Comparison of ENCODE assay signal across 8 cellular contexts in the genomic region with DNA sequence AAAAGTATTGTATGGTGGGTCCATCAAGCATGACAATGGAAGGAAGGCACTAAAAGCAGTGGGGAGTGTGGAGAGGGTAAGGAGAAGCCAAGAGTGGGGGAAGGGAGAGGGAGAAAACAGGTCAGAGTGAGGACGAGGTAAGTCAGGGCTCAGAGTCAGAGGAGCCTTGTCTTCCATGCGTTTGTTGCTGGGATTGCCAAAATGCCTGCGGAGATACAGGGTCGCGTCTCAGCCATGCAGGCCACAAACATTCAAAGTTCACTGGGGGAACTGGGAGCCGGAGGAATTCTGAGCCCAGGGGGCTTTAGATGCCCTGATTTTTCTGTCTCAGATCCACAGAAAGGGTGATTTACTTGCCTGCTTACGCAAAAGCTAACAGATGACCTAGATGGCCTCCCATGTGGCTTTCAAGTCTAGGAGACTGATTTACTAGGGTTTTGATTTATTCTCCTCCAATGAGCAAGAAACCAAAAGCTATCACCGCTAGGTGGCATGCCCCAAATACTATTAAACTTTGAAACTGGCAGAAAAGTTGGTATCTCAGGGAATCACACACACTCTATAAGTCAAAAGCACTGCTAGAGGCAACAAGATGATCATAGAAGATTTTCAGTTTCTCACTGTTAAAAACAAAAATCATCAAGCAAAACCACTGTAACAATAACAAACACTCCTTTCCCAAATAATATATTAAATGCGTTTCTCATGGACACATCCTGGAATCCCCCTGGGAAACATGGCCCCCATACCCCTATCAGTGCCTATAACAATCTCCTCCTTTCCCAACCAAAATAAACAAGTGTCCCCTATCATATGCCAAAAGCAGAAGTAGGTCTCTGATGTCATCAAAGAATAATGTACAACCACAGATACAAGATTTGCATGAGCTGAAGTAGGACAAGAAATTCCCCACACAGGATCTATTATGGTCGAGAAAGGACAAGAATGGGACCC. TPM values are rescaled to one million over a fixed set of nuclear protein-coding genes. Genes with fewer than 3 reads are reported as not detected.
DNase-seq lines count a peak whose midpoint lies in the region; ATAC-seq, FAIRE-seq and TF ChIP-seq lines count a peak whose summit lies in the region.

No MANE protein-coding gene starts in this region.

- POLR2A ChIA-PET in GM12878 (lab: Charles Lee): interaction anchor here (0.6 to 5.4 kb wide), 17 partner anchors 14 to 449 kb away, joined by 3 to 31 read pairs (median 4); a partner anchor contains a TSS

- in situ Hi-C loops in GM12878 (cut with MboI): loop anchor here (25.0 kb wide), 1 partner anchor 253 kb away; a partner anchor contains a TSS

- H3K9me3 ChIP-seq in GM12878 (replicated peaks; ENCODE audit: control insufficient read depth, insufficient read depth, low read length): no peaks in the 10 kb centered on the region
- no peaks in the 10 kb centered on the region for H3K9me3 ChIP-seq in iPS-18a (ENCODE audit: control insufficient read depth, low read depth, low read length)
- H3K9me3 ChIP-seq in smooth muscle cell (replicated peaks; ENCODE audit: low read depth): no peaks in the 10 kb centered on the region

- H3K4me1 ChIP-seq in GM12878 (ENCODE audit: control insufficient read depth, insufficient read depth, low read length) (peaks cover 14% of the 10 kb centered on the region), iPS-18a (ENCODE audit: control insufficient read depth, low read depth, low read length) (peaks cover 19% of the 10 kb centered on the region), smooth muscle cell (ENCODE audit: low read depth) (no peaks in the 10 kb centered on the region)

- no peaks in the 10 kb centered on the region for H4K20me1 ChIP-seq in GM12878 (ENCODE audit: control insufficient read depth, insufficient read depth)
- H4K20me1 ChIP-seq in smooth muscle cell (ENCODE audit: low read depth): no peaks in the 10 kb centered on the region

- SMC1A ChIA-PET in GM12878 (lab: Charles Lee; ENCODE audit: uncharacterized antibody, unreplicated experiment): interaction anchor here (0.6 to 7.1 kb wide), 53 partner anchors 10 to 708 kb away, joined by 3 to 108 read pairs (median 6); a partner anchor contains a TSS

- H2AFZ ChIP-seq in GM12878 (ENCODE audit: control insufficient read depth, low read depth, low read length): peak overlapping the region; percentile 68
- peak overlapping the region; percentile 81 for H2AFZ ChIP-seq in smooth muscle cell (ENCODE audit: low read depth)

- CTCF ChIA-PET in GM12878 (lab: Yijun Ruan, JAX): interaction anchor here (0.7 to 3.8 kb wide), 36 partner anchors 13 to 471 kb away, joined by 3 to 25 read pairs (median 4); a partner anchor contains a TSS

- DNase-seq in NCI-H146 (lab: John Stamatoyannopoulos, UW) (peak; percentile 50), NCI-H146 treated with DMSO at 0.1 percent for 48 hours (lab: John Stamatoyannopoulos, UW; ENCODE audit: unreplicated experiment) (no peak), H54 (ENCODE audit: insufficient read length, low spot score) (peak; percentile 26), KG1 (lab: John Stamatoyannopoulos, UW) (peak; percentile 33), T follicular helper cell (ENCODE audit: low read depth) (peak; percentile 46), GM12878 (ENCODE audit: low read depth, low spot score) (peak; percentile 74), smooth muscle cell (lab: John Stamatoyannopoulos, UW; ENCODE audit: unreplicated experiment) (no peak)

- WGBS in GM12878 (ENCODE audit: insufficient coverage, insufficient replicate concordance, low lambda C conversion rate, missing lambda C conversion rate): 40% methylated on average over 10 of the region's 10 CpGs
- 12% methylated on average over 10 of the region's 10 CpGs for WGBS in smooth muscle cell (ENCODE audit: low lambda C conversion rate)

- TF ChIP-seq CTCF in GM12878 (IDR thresholded peaks at IDR 0.05 in 2 of 3, conservative IDR thresholded peaks at IDR 0.05 in 1 of 3; ENCODE audit: control insufficient read depth in 2 of 3, extremely low read depth in 1 of 3, insufficient read depth in 1 of 3, low read depth in 3 of 3, low read length in 3 of 3) (peak; percentile 56 to 69 (median 66)), smooth muscle cell (IDR thresholded peaks at IDR 0.05; ENCODE audit: borderline replicate concordance, insufficient read depth, poor library complexity, severe bottlenecking) (peak; percentile 70)

- TSS peak; percentile 86 for BruUV-seq in GM12878 (replicated peaks; lab: Mats Ljungman, UMichigan)

- intact Hi-C loops in GM12878 (cut with micrococcal nuclease; ENCODE audit: unreplicated experiment): loop anchor here (2.0 to 5.0 kb wide), 3 partner anchors 252 to 328 kb away; a partner anchor contains a TSS

- TF ChIP-seq EP300 in GM12878 (IDR thresholded peaks at IDR 0.05; ENCODE audit: borderline replicate concordance in 1 of 2, control insufficient read depth in 1 of 2, low read depth in 2 of 2, low read length in 2 of 2): peak; percentile 83; a peak in 3 of 4 replicates

- H3K36me3 ChIP-seq in GM12878 (ENCODE audit: control insufficient read depth in 2 of 2, insufficient read depth in 2 of 2, low read length in 1 of 2) (no peaks in the 10 kb centered on the region), iPS-18a (ENCODE audit: control insufficient read depth, low read depth, low read length) (no peaks in the 10 kb centered on the region), smooth muscle cell (ENCODE audit: low read depth) (no peaks in the 10 kb centered on the region)

- no peaks in the 10 kb centered on the region for H3K79me2 ChIP-seq in GM12878 (ENCODE audit: control insufficient read depth, insufficient read depth, low read length)
- H3K79me2 ChIP-seq in smooth muscle cell (ENCODE audit: low read depth): no peaks in the 10 kb centered on the region

- RAD21 ChIA-PET in GM12878 (lab: Charles Lee; ENCODE audit: unreplicated experiment): interaction anchor here (0.6 to 5.7 kb wide), 35 partner anchors 9 to 455 kb away, joined by 3 to 47 read pairs (median 4); a partner anchor contains a TSS

- peaks cover 8% of the 10 kb centered on the region for H3F3A ChIP-seq in smooth muscle cell (ENCODE audit: low read depth)

- H3K4me2 ChIP-seq in GM12878 (ENCODE audit: control insufficient read depth, insufficient read depth): peak overlapping the region; percentile 70
- peak overlapping the region; percentile 46 for H3K4me2 ChIP-seq in smooth muscle cell

- TF ChIP-seq POLR2A in H54 (IDR thresholded peaks at IDR 0.05; ENCODE audit: low read depth, low read length) (no peak), GM12878 (IDR thresholded peaks at IDR 0.05; ENCODE audit: low read depth, low read length) (no peak)

- no peaks in the 10 kb centered on the region for H3K27me3 ChIP-seq in GM12878 (replicated peaks in 1 of 2; ENCODE audit: control insufficient read depth in 2 of 2, insufficient read depth in 2 of 2, low read length in 1 of 2)
- no peaks in the 10 kb centered on the region for H3K27me3 ChIP-seq in iPS-18a (ENCODE audit: control insufficient read depth, insufficient read depth, low read length)
- H3K27me3 ChIP-seq in smooth muscle cell (ENCODE audit: low read depth): no peaks in the 10 kb centered on the region

- peak; percentile 83 for TF ChIP-seq RAD21 in GM12878 (IDR thresholded peaks at IDR 0.05; ENCODE audit: insufficient read depth, low read depth, low read length)

- peak; percentile 83 for FAIRE-seq in H54 (lab: Jason Lieb, UNC)
- peak; percentile 81 for FAIRE-seq in GM12878 (lab: Jason Lieb, UNC)

- H3K4me3 ChIP-seq in GM12878 (no peak overlapping the region), iPS-18a (ENCODE audit: low read length) (peak overlapping the region; percentile 53), smooth muscle cell (no peak overlapping the region)

- H3K9ac ChIP-seq in GM12878 (ENCODE audit: control insufficient read depth, insufficient read depth, low read length): peak overlapping the region; percentile 24; the same call in 1 of the 2 replicates
- peak overlapping the region; percentile 67 for H3K9ac ChIP-seq in iPS-18a (ENCODE audit: low read length)
- H3K9ac ChIP-seq in smooth muscle cell (ENCODE audit: low read depth): peak overlapping the region; percentile 14

- peak; percentile 90 for ATAC-seq in GM12878

- H3K27ac ChIP-seq in GM12878 (ENCODE audit: control insufficient read depth, insufficient read depth) (peak overlapping the region; percentile 72), iPS-18a (ENCODE audit: low read length) (no peak overlapping the region), smooth muscle cell (ENCODE audit: low read depth) (peak overlapping the region; percentile 54)

TF ChIP-seq in GM12878, 131 proteins besides CTCF, POLR2A, EP300 and RAD21 (continues in another document):
- TF ChIP-seq SIX5 (IDR thresholded peaks at IDR 0.05; ENCODE audit: low read depth, low read length, severe bottlenecking) (no peak), TCF7 (IDR thresholded peaks at IDR 0.05; ENCODE audit: borderline replicate concordance) (0 out of 2 replicates have a peak, but pooled peaks have one; percentile 9), SPI1 (IDR thresholded peaks at IDR 0.05; ENCODE audit: borderline replicate concordance, insufficient read depth, low read depth, low read length) (peak; percentile 80), BCL11A (IDR thresholded peaks at IDR 0.05; ENCODE audit: low read depth, low read length) (peak; percentile 19; the same call in 1 of the 2 replicates), NR2F1 (conservative IDR thresholded peaks at IDR 0.05) (peak; percentile 67), IKZF1 (conservative IDR thresholded peaks at IDR 0.05) (peak; percentile 86), IRF4 (IDR thresholded peaks at IDR 0.05; ENCODE audit: low read depth, low read length) (no peak), CBFB (IDR thresholded peaks at IDR 0.05; ENCODE audit: low read depth) (no peak), CREB1 (IDR thresholded peaks at IDR 0.05; ENCODE audit: low read depth) (peak; percentile 49; the same call in 1 of the 2 replicates)

RNA-seq across cellular contexts. Expression of a gene that starts 26.6 kb away (rescaled TPM):
- total RNA-seq in GM12878 (2013; cell fraction: nucleolus; rRNA removed): 59.3 and 61.0 TPM in 2 replicates
- total RNA-seq in GM12878 (2014; rRNA removed): 17.1 and 19.8 TPM in 2 replicates
- total RNA-seq in GM12878 (2014; rRNA removed; fragmentation: Illumina TruSeq; extraction: Trizol): 20.9 and 22.5 TPM in 2 replicates
- 14.6 and 16.3 TPM in 2 replicates for total RNA-seq in GM12878 (2021)
- polyA plus RNA-seq in GM12878 (2011; ENCODE audit: low read depth): 6.4 TPM
- 23.4 and 35.5 TPM in 2 replicates for polyA plus RNA-seq in GM12878 (2011; rRNA removed)
- polyA plus RNA-seq in GM12878 (2011; cell fraction: cytosol; rRNA removed): 5.8 and 6.3 TPM in 2 replicates
- polyA plus RNA-seq in GM12878 (2011; cell fraction: nucleus; rRNA removed): 49.8 and 54.6 TPM in 2 replicates
- 5.7 and 6.8 TPM in 2 replicates for polyA plus RNA-seq in GM12878 (2012)
- 21.1 and 23.8 TPM in 2 replicates for polyA plus RNA-seq in GM12878 (2014; fragmentation: Illumina TruSeq; extraction: Trizol)
- 10 to 100 TPM; 10.1 to 10.6 TPM for polyA plus RNA-seq in GM12878 (2014; fragmentation: Nextera tagmentation; extraction: Ambion mirVana)
- 15.6 and 16.1 TPM in 2 replicates for polyA plus RNA-seq in GM12878 (2014; rRNA removed)
- polyA plus RNA-seq in GM12878 (2016; fragmentation: Nextera tagmentation; extraction: Ambion mirVana): 10 to 100 TPM; 15.9 to 25.3 TPM
- 9.9 and 11.3 TPM in 2 replicates for polyA minus RNA-seq in GM12878 (2011; rRNA and poly(A)+ RNA removed)
- polyA minus RNA-seq in GM12878 (2011; cell fraction: cytosol; rRNA and poly(A)+ RNA removed): 4.7 and 7.7 TPM in 2 replicates
- polyA minus RNA-seq in GM12878 (2011; cell fraction: nucleus; rRNA and poly(A)+ RNA removed): 19.9 and 30.0 TPM in 2 replicates
- 14.7 and 15.9 TPM in 2 replicates for total RNA-seq in smooth muscle cell
- 5.4 and 6.6 TPM in 2 replicates for polyA plus RNA-seq in smooth muscle cell

Comparison
In these comparisons a context has a peak if more than half of its experiments do, and no peak if none do; other contexts are left out.
1. DNase-seq: peak in NCI-H146 (single experiment), H54 (single experiment), KG1 (single experiment), T follicular helper cell (single experiment) and GM12878 (single experiment); none in NCI-H146 treated with DMSO at 0.1 percent for 48 hours (single experiment) and smooth muscle cell (single experiment).
2. H3K9ac ChIP-seq: peak in every context shown above with its lines; median percentile 67 in iPS-18a; 24 in GM12878; 14 in smooth muscle cell.